33 cellular contexts compared by ENCODE assay signal in the genomic region with DNA sequence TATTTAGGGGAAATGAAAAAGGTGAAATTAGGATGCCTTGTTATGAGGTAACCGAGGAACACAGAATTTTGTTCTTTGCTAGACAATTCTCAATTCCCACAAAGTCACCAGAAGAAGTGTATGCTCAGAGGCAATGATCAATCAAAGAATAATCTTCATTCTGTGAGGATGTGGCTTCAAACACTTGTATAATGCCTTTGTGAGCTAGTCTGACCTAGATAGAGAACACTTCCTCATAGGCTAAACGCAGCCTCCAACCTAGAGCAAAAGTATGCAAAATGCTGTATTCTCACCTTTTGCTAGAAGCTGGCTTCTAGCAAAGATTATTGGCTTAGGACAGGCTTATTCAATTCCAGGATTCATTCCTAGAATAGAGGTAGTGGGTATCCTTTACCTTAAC.
DNase-seq lines count a peak whose midpoint lies in the region; ATAC-seq, FAIRE-seq and TF ChIP-seq lines count a peak whose summit lies in the region.
"Had no signal": no experiment of that assay in that cellular context is flagged by ENCODE, and none has a peak within 500 bp of the region (broad histone marks: within the 10 kb centered on the region; RNA-seq: fewer than 3 reads in every experiment).

No MANE protein-coding gene starts in this region.

- intact Hi-C loops in activated CD8-positive, alpha-beta T cell treated with anti-CD3 and anti-CD28 coated beads for 36 hours (cut with micrococcal nuclease) = no loop called here
- intact Hi-C loops in GM12878 (cut with micrococcal nuclease; ENCODE audit: unreplicated experiment) = no loop called here

- FAIRE-seq in GM12878 (lab: Jason Lieb, UNC) = peak; percentile 70

- peaks cover 2% of the 10 kb centered on the region for H3K36me3 Mint-ChIP-seq in activated CD8-positive, alpha-beta T cell treated with anti-CD3 and anti-CD28 coated beads, Interleukin-2, amount 10 ng/mL, durations not matched to agents 7 days and 5 days (ENCODE audit: low read depth)
- H3K36me3 Mint-ChIP-seq in activated CD8-positive, alpha-beta T cell treated with anti-CD3 and anti-CD28 coated beads for 36 hours (ENCODE audit: low read depth) = no peaks in the 10 kb centered on the region
- H3K36me3 Mint-ChIP-seq in natural killer cell treated with Interleukin-12 subunit alpha and Interleukin-12 subunit beta and Interleukin-15 and Interleukin-18, amount 100 ng/mL, for 72 hours = peaks cover 10% of the 10 kb centered on the region
- H3K36me3 Mint-ChIP-seq: stimulated activated naive B cell treated with anti-CD40 and anti-IgM and Interleukin-4, amounts not matched to agents 10 μg/mL and 1 μg/mL and 100 μg/mL, for 72 hours had no signal

- 0 out of 2 replicates have a peak overlapping the region, but pooled peaks have one; percentile 20 for H2AFZ ChIP-seq in GM12878 (ENCODE audit: control insufficient read depth, low read depth, low read length)

- no peak overlapping the region for H3K27ac ChIP-seq in GM12878 (ENCODE audit: control insufficient read depth, insufficient read depth)
- H3K27ac ChIP-seq: coronary artery, heart left ventricle, HL-60, neutrophil, right lobe of liver, suprapubic skin, upper lobe of right lung had no signal

- no peaks in the 10 kb centered on the region for H3K27me3 Mint-ChIP-seq in activated CD8-positive, alpha-beta T cell treated with anti-CD3 and anti-CD28 coated beads, Interleukin-2, amount 10 ng/mL, durations not matched to agents 7 days and 5 days (ENCODE audit: low read depth)
- H3K27me3 Mint-ChIP-seq in activated CD8-positive, alpha-beta T cell treated with anti-CD3 and anti-CD28 coated beads for 36 hours = no peaks in the 10 kb centered on the region
- H3K27me3 Mint-ChIP-seq in natural killer cell treated with Interleukin-12 subunit alpha and Interleukin-12 subunit beta and Interleukin-15 and Interleukin-18, amount 100 ng/mL, for 72 hours = no peaks in the 10 kb centered on the region

- no peaks in the 10 kb centered on the region for H3K79me2 ChIP-seq in GM12878 (ENCODE audit: control insufficient read depth, insufficient read depth, low read length)

- H3K4me3 ChIP-seq in GM12878 = no peak overlapping the region
- H3K4me3 ChIP-seq: coronary artery, heart left ventricle, lung, right lobe of liver, suprapubic skin, upper lobe of right lung had no signal

- H4K20me1 ChIP-seq in GM12878 (ENCODE audit: control insufficient read depth, insufficient read depth) = no peaks in the 10 kb centered on the region

- DNase-seq in activated CD8-positive, alpha-beta T cell treated with anti-CD3 and anti-CD28 coated beads, Interleukin-2, amount 10 ng/mL, durations not matched to agents 7 days and 5 days = no peak
- DNase-seq in activated CD8-positive, alpha-beta T cell treated with anti-CD3 and anti-CD28 coated beads for 36 hours = no peak
- DNase-seq in MV-4-11 (lab: John Stamatoyannopoulos, UW) (peak; percentile 19), GM12878 (ENCODE audit: low read depth, low spot score) (no peak), erythroblast (lab: John Stamatoyannopoulos, UW) (no peak)
- no peak for DNase-seq in natural killer cell treated with Interleukin-12 subunit alpha and Interleukin-12 subunit beta and Interleukin-15 and Interleukin-18, amount 100 ng/mL, for 72 hours (ENCODE audit: low spot score)
- DNase-seq in stimulated activated CD4-positive, alpha-beta T cell treated with anti-CD3 and anti-CD28 coated beads, Interleukin-4, amount 100 ng/mL, for 24 hours = no peak
- DNase-seq: activated CD8-positive, alpha-beta memory T cell treated with anti-CD3 and anti-CD28 coated beads for 24 hours; activated T-cell treated with anti-CD3 and anti-CD28 coated beads, Interleukin-2, amount 50 U/mL, for 1 hour; amygdala; COR-L47; effector memory CD4-positive, alpha-beta T cell; foreskin fibroblast; GF-D8; heart left ventricle; Kasumi-1; NCI-H1694; NCI-H2171; NCI-H510A; right lobe of liver; SHP77 treated with DMSO at 0.1 percent for 48 hours; stimulated activated CD4-positive, alpha-beta T cell treated with anti-CD3 and anti-CD28 coated beads, Interleukin-4, amount 100 ng/mL, for 4 hours; stimulated activated naive B cell treated with anti-CD40 and anti-IgM and Interleukin-4, amounts not matched to agents 10 μg/mL and 1 μg/mL and 100 μg/mL, for 72 hours; upper lobe of right lung had no signal

- H3K4me1 Mint-ChIP-seq in activated CD8-positive, alpha-beta T cell treated with anti-CD3 and anti-CD28 coated beads, Interleukin-2, amount 10 ng/mL, durations not matched to agents 7 days and 5 days (ENCODE audit: low read depth) = peaks cover 52% of the 10 kb centered on the region
- peaks cover 45% of the 10 kb centered on the region for H3K4me1 Mint-ChIP-seq in activated CD8-positive, alpha-beta T cell treated with anti-CD3 and anti-CD28 coated beads for 36 hours (ENCODE audit: low read depth)
- H3K4me1 Mint-ChIP-seq in natural killer cell treated with Interleukin-12 subunit alpha and Interleukin-12 subunit beta and Interleukin-15 and Interleukin-18, amount 100 ng/mL, for 72 hours (ENCODE audit: low read depth in 2 of 2) = peaks cover 49 to 55% of the 10 kb centered on the region in 2 donors

- CTCF ChIA-PET in activated CD8-positive, alpha-beta T cell treated with anti-CD3 and anti-CD28 coated beads, Interleukin-2, amount 10 ng/mL, durations not matched to agents 7 days and 5 days (lab: Charles Lee) = interaction anchor here (0.6 to 1.3 kb wide), 4 partner anchors 74 to 295 kb away, joined by 3 to 4 read pairs (median 3); no protein-coding TSS in a partner anchor
- CTCF ChIA-PET in activated CD8-positive, alpha-beta T cell treated with anti-CD3 and anti-CD28 coated beads for 36 hours (lab: Charles Lee) = interaction anchor here (1.0 kb wide), 1 partner anchor 75 kb away, joined by 3 read pairs; no protein-coding TSS in a partner anchor
- CTCF ChIA-PET in GM12878 (lab: Yijun Ruan, JAX) = interaction anchor here (0.9 to 2.0 kb wide), 6 partner anchors 11 to 393 kb away, joined by 3 to 5 read pairs (median 3); no protein-coding TSS in a partner anchor

- peaks cover 5% of the 10 kb centered on the region for H3K9me3 Mint-ChIP-seq in activated CD8-positive, alpha-beta T cell treated with anti-CD3 and anti-CD28 coated beads, Interleukin-2, amount 10 ng/mL, durations not matched to agents 7 days and 5 days (ENCODE audit: insufficient read depth)
- no peaks in the 10 kb centered on the region for H3K9me3 Mint-ChIP-seq in activated CD8-positive, alpha-beta T cell treated with anti-CD3 and anti-CD28 coated beads for 36 hours
- peaks cover 3% of the 10 kb centered on the region for H3K9me3 Mint-ChIP-seq in natural killer cell treated with Interleukin-12 subunit alpha and Interleukin-12 subunit beta and Interleukin-15 and Interleukin-18, amount 100 ng/mL, for 72 hours
- H3K9me3 Mint-ChIP-seq: stimulated activated naive B cell treated with anti-CD40 and anti-IgM and Interleukin-4, amounts not matched to agents 10 μg/mL and 1 μg/mL and 100 μg/mL, for 72 hours had no signal

- 0% methylated on average over 2 of the region's 2 CpGs for WGBS in GM12878 (ENCODE audit: insufficient coverage, insufficient replicate concordance, low lambda C conversion rate, missing lambda C conversion rate)

- in situ Hi-C loops in GM12878 (cut with MboI) = no loop called here

- no peak for TF ChIP-seq CTCF in activated CD8-positive, alpha-beta T cell treated with anti-CD3 and anti-CD28 coated beads for 36 hours (IDR thresholded peaks at IDR 0.05)
- TF ChIP-seq CTCF in GM12878 (IDR thresholded peaks at IDR 0.05 in 2 of 3, conservative IDR thresholded peaks at IDR 0.05 in 1 of 3; ENCODE audit: control insufficient read depth in 2 of 3, extremely low read depth in 1 of 3, insufficient read depth in 1 of 3, low read depth in 3 of 3, low read length in 3 of 3) = no peak

- POLR2A ChIA-PET in activated CD8-positive, alpha-beta T cell treated with anti-CD3 and anti-CD28 coated beads, Interleukin-2, amount 10 ng/mL, durations not matched to agents 7 days and 5 days (lab: Charles Lee) = no interaction called here
- POLR2A ChIA-PET in activated CD8-positive, alpha-beta T cell treated with anti-CD3 and anti-CD28 coated beads for 36 hours (lab: Charles Lee) = no interaction called here
- POLR2A ChIA-PET in GM12878 (lab: Charles Lee) = interaction anchor here (0.7 to 1.1 kb wide), 2 partner anchors 231 to 233 kb away, joined by 3 read pairs; no protein-coding TSS in a partner anchor

- no peak for TF ChIP-seq RAD21 in GM12878 (IDR thresholded peaks at IDR 0.05; ENCODE audit: insufficient read depth, low read depth, low read length)

- peaks cover 16% of the 10 kb centered on the region for H3K4me1 ChIP-seq in GM12878 (ENCODE audit: control insufficient read depth, insufficient read depth, low read length)
- H3K4me1 ChIP-seq: right lobe of liver, suprapubic skin, upper lobe of right lung had no signal

- no peak overlapping the region for H3K4me3 Mint-ChIP-seq in activated CD8-positive, alpha-beta T cell treated with anti-CD3 and anti-CD28 coated beads, Interleukin-2, amount 10 ng/mL, durations not matched to agents 7 days and 5 days
- H3K4me3 Mint-ChIP-seq in activated CD8-positive, alpha-beta T cell treated with anti-CD3 and anti-CD28 coated beads for 36 hours = no peak overlapping the region
- peak overlapping the region; percentile 10 for H3K4me3 Mint-ChIP-seq in natural killer cell treated with Interleukin-12 subunit alpha and Interleukin-12 subunit beta and Interleukin-15 and Interleukin-18, amount 100 ng/mL, for 72 hours
- H3K4me3 Mint-ChIP-seq: B cell; stimulated activated naive B cell treated with anti-CD40 and anti-IgM and Interleukin-4, amounts not matched to agents 10 μg/mL and 1 μg/mL and 100 μg/mL, for 72 hours had no signal

- peak overlapping the region; percentile 8 for H3K27ac Mint-ChIP-seq in activated CD8-positive, alpha-beta T cell treated with anti-CD3 and anti-CD28 coated beads, Interleukin-2, amount 10 ng/mL, durations not matched to agents 7 days and 5 days
- H3K27ac Mint-ChIP-seq in activated CD8-positive, alpha-beta T cell treated with anti-CD3 and anti-CD28 coated beads for 36 hours = no peak overlapping the region
- H3K27ac Mint-ChIP-seq in natural killer cell treated with Interleukin-12 subunit alpha and Interleukin-12 subunit beta and Interleukin-15 and Interleukin-18, amount 100 ng/mL, for 72 hours = peak overlapping the region; percentile 59 to 90
- H3K27ac Mint-ChIP-seq: B cell; stimulated activated naive B cell treated with anti-CD40 and anti-IgM and Interleukin-4, amounts not matched to agents 10 μg/mL and 1 μg/mL and 100 μg/mL, for 72 hours had no signal

- peak; percentile 52 for ATAC-seq in activated CD8-positive, alpha-beta T cell treated with anti-CD3 and anti-CD28 coated beads, Interleukin-2, amount 10 ng/mL, durations not matched to agents 7 days and 5 days
- ATAC-seq in activated CD8-positive, alpha-beta T cell treated with anti-CD3 and anti-CD28 coated beads for 36 hours = no peak
- ATAC-seq in GM12878 = no peak
- no peak for ATAC-seq in natural killer cell treated with Interleukin-12 subunit alpha and Interleukin-12 subunit beta and Interleukin-15 and Interleukin-18, amount 100 ng/mL, for 72 hours
- ATAC-seq in HG03460 (IDR thresholded peaks at IDR 0.05; ENCODE audit: unreplicated experiment) = no peak
- ATAC-seq: esophagus mucosa, heart left ventricle, Panc1, upper lobe of right lung had no signal

- SMC1A ChIA-PET in GM12878 (lab: Charles Lee; ENCODE audit: uncharacterized antibody, unreplicated experiment) = interaction anchor here (0.6 to 4.8 kb wide), 16 partner anchors 10 to 409 kb away, joined by 3 to 28 read pairs (median 3); no protein-coding TSS in a partner anchor

- BruUV-seq in GM12878 (replicated peaks; lab: Mats Ljungman, UMichigan) = no TSS peak

- H3K9ac ChIP-seq in GM12878 (ENCODE audit: control insufficient read depth, insufficient read depth, low read length) = no peak overlapping the region

- no peak for TF ChIP-seq POLR2A in GM12878 (IDR thresholded peaks at IDR 0.05; ENCODE audit: low read depth, low read length)
- TF ChIP-seq POLR2A in erythroblast (IDR thresholded peaks at IDR 0.05; ENCODE audit: low read length) = no peak

- no peak overlapping the region; the same call in 1 of the 2 replicates for H3K4me2 ChIP-seq in GM12878 (ENCODE audit: control insufficient read depth, insufficient read depth)

- no peaks in the 10 kb centered on the region for H3K36me3 ChIP-seq in GM12878 (ENCODE audit: control insufficient read depth in 2 of 2, insufficient read depth in 2 of 2, low read length in 1 of 2)
- H3K36me3 ChIP-seq: heart left ventricle, neutrophil, right lobe of liver, suprapubic skin, upper lobe of right lung had no signal

- no peak for TF ChIP-seq EP300 in GM12878 (IDR thresholded peaks at IDR 0.05; ENCODE audit: borderline replicate concordance in 1 of 2, control insufficient read depth in 1 of 2, low read depth in 2 of 2, low read length in 2 of 2)

- peaks cover 3% of the 10 kb centered on the region for H3K9me3 ChIP-seq in GM12878 (replicated peaks; ENCODE audit: control insufficient read depth, insufficient read depth, low read length)
- H3K9me3 ChIP-seq: heart left ventricle, neutrophil, right lobe of liver, suprapubic skin, upper lobe of right lung had no signal

- RAD21 ChIA-PET in GM12878 (lab: Charles Lee; ENCODE audit: unreplicated experiment) = interaction anchor here (0.7 to 2.4 kb wide), 12 partner anchors 11 to 234 kb away, joined by 3 to 11 read pairs (median 4); no protein-coding TSS in a partner anchor

- H3K27me3 ChIP-seq in GM12878 (replicated peaks in 1 of 2; ENCODE audit: control insufficient read depth in 2 of 2, insufficient read depth in 2 of 2, low read length in 1 of 2) = no peaks in the 10 kb centered on the region
- H3K27me3 ChIP-seq: heart left ventricle, neutrophil, right lobe of liver, suprapubic skin, upper lobe of right lung had no signal
